In genomic region chr13:27620377-27621115, GRCh38 we compare ENCODE assay signal across 8 cellular contexts. TPM values are rescaled to one million over a fixed set of nuclear protein-coding genes. Genes with fewer than 3 reads are reported as not detected.
DNase-seq lines count a peak whose midpoint lies in the region; ATAC-seq, FAIRE-seq and TF ChIP-seq lines count a peak whose summit lies in the region.

Gene LNX2, minus strand, starts transcription at chr13:27620529. Its CDS starts 38,826 bp downstream, at chr13:27581703.

- H3K4me3 Mint-ChIP-seq in astrocyte (ENCODE audit: unreplicated experiment) = peak within 1 kb of the TSS; percentile 97

- peak within 1 kb of the TSS; percentile 93 for H3K27ac Mint-ChIP-seq in astrocyte (ENCODE audit: unreplicated experiment)

- FAIRE-seq in astrocyte (lab: Jason Lieb, UNC) = no peak

- TF ChIP-seq CTCF in astrocyte (IDR thresholded peaks at IDR 0.05; ENCODE audit: insufficient read depth, low read depth, low read length) = no peak

- H3K27ac ChIP-seq in astrocyte (ENCODE audit: low read depth, low read length) (peak within 1 kb of the TSS; percentile 69), rectal smooth muscle tissue (ENCODE audit: low read depth, low read length) (peak within 1 kb of the TSS; percentile 92), aorta (ENCODE audit: low read depth in 1 of 2, low read length in 2 of 2) (peak within 1 kb of the TSS; percentile 43 to 99)

- no peaks in the 10 kb centered on the region for H3K9me3 ChIP-seq in astrocyte (ENCODE audit: insufficient read depth, low read depth, low read length)
- H3K9me3 ChIP-seq in aorta (ENCODE audit: control insufficient read depth, low read length) = no peaks in the 10 kb centered on the region

- H3K36me3 ChIP-seq in astrocyte (ENCODE audit: insufficient read depth, low read length) (peaks cover 5% of the 10 kb centered on the region), rectal smooth muscle tissue (ENCODE audit: control insufficient read depth, insufficient read depth, low read length) (no peaks in the 10 kb centered on the region), aorta (ENCODE audit: control insufficient read depth in 1 of 2, insufficient read depth in 2 of 2, low read length in 1 of 2) (no peaks in the 10 kb centered on the region)

- H3K79me2 ChIP-seq in astrocyte (ENCODE audit: insufficient read depth, low read length) = peaks cover 77% of the 10 kb centered on the region

- peaks cover 62% of the 10 kb centered on the region for H4K20me1 ChIP-seq in astrocyte (ENCODE audit: insufficient read depth, low read length)

- H3K36me3 Mint-ChIP-seq in astrocyte (ENCODE audit: low read depth, unreplicated experiment) = peaks cover 15% of the 10 kb centered on the region

- intact Hi-C loops in aorta (cut with DNase I) = loop anchor here in 1 of 2 donors (2.0 to 10.0 kb wide), 4 partner anchors 38 to 446 kb away; partner anchors contain the start of genes MTIF3 and USP12

- peak within 1 kb of the TSS; percentile 92 for H3K9ac ChIP-seq in astrocyte (ENCODE audit: low read length)
- peak within 1 kb of the TSS; percentile 97 for H3K9ac ChIP-seq in rectal smooth muscle tissue (ENCODE audit: low read length)

- no peaks in the 10 kb centered on the region for H3K9me3 Mint-ChIP-seq in astrocyte (ENCODE audit: unreplicated experiment)

- peak; percentile 96 for DNase-seq in NCI-H1930 (lab: John Stamatoyannopoulos, UW)
- DNase-seq in T-helper 22 cell (ENCODE audit: low read depth) = peak; percentile 92
- peak; percentile 90 for DNase-seq in astrocyte (ENCODE audit: low read depth)
- DNase-seq in hepatic stellate cell (ENCODE audit: low spot score) = peak; percentile 97
- peak; percentile 99 for DNase-seq in aorta

- no peaks in the 10 kb centered on the region for H3K27me3 Mint-ChIP-seq in astrocyte (ENCODE audit: low read depth, unreplicated experiment)

- H3K4me2 ChIP-seq in astrocyte (ENCODE audit: low read length) = peak within 1 kb of the TSS; percentile 95

- H3K4me1 ChIP-seq in astrocyte (ENCODE audit: insufficient read depth, low read length) (peaks cover 5% of the 10 kb centered on the region), rectal smooth muscle tissue (ENCODE audit: control insufficient read depth, insufficient read depth, low read length) (peaks cover 8% of the 10 kb centered on the region), aorta (ENCODE audit: control insufficient read depth in 1 of 2, insufficient read depth in 2 of 2, low read length in 2 of 2) (peaks cover 0 to 4% of the 10 kb centered on the region in 2 donors)

- peak within 1 kb of the TSS; percentile 89 for H3K4me3 ChIP-seq in astrocyte (ENCODE audit: insufficient read depth, low read depth, low read length)
- H3K4me3 ChIP-seq in rectal smooth muscle tissue (ENCODE audit: low read length) = peak within 1 kb of the TSS; percentile 87
- peak within 1 kb of the TSS; percentile 82 to 99 for H3K4me3 ChIP-seq in aorta (ENCODE audit: low read length in 2 of 2)

- WGBS in aorta, 2 donors = 1% methylated on average over 42 to 79 of the region's 79 CpGs

- H3K4me1 Mint-ChIP-seq in astrocyte (ENCODE audit: low read depth, unreplicated experiment) = peaks cover 21% of the 10 kb centered on the region

- H3K27me3 ChIP-seq in astrocyte (ENCODE audit: insufficient read depth, low read length) (no peaks in the 10 kb centered on the region), rectal smooth muscle tissue (ENCODE audit: control insufficient read depth, insufficient read depth, low read length) (no peaks in the 10 kb centered on the region), aorta (ENCODE audit: control insufficient read depth in 1 of 2, insufficient read depth in 2 of 2, low read length in 1 of 2) (no peaks in the 10 kb centered on the region)

- H2AFZ ChIP-seq in astrocyte (ENCODE audit: low read depth, low read length) = peak within 1 kb of the TSS; percentile 96

- ATAC-seq in GM18502 (IDR thresholded peaks at IDR 0.05; ENCODE audit: poor library complexity, unreplicated experiment) = peak; percentile 90
- peak; percentile 89 for ATAC-seq in HG02943 (IDR thresholded peaks at IDR 0.05; ENCODE audit: low read depth, unreplicated experiment)
- peak; percentile 98 for ATAC-seq in aorta (ENCODE audit: low FRiP score)

RNA-seq across cellular contexts. Expression of gene LNX2, which starts in this region (rescaled TPM):
- total RNA-seq in astrocyte = 7.7 and 8.7 TPM in 2 replicates
- total RNA-seq in aorta = 10 to 100 TPM in 1 of 2 donors, 1 to 10 TPM in 1; 9.5 to 10.3 TPM
- 1 to 10 TPM; 2.6 to 7.6 TPM for polyA plus RNA-seq in aorta

Comparison
In these comparisons a context has a peak if more than half of its experiments do, and no peak if none do; other contexts are left out.
1. Peak in every context shown above with its lines: DNase-seq, ATAC-seq, H3K4me3 ChIP-seq and H3K27ac ChIP-seq.